In genomic region chr17:52025231-52025630, GRCh38 we compare ENCODE assay signal across 16 cellular contexts.
"Had no signal": no experiment of that assay in that cellular context is flagged by ENCODE, and none has a peak within 500 bp of the region (broad histone marks: within the 10 kb centered on the region; RNA-seq: fewer than 3 reads in every experiment).

No MANE protein-coding gene starts in this region.

- H3K27me3 ChIP-seq: adrenal gland, brain microvascular endothelial cell, esophagus squamous epithelium, foreskin keratinocyte, ovary, transverse colon had no signal

- ATAC-seq: foreskin keratinocyte; left lobe of liver; stimulated activated naive B cell treated with anti-CD40 and anti-IgM and Interleukin-4, amounts not matched to agents 10 μg/mL and 1 μg/mL and 100 μg/mL, for 72 hours; T-helper 17 cell; WTC11 had no signal

- DNase-seq: activated CD4-positive, alpha-beta T cell treated with anti-CD3 and anti-CD28 coated beads, Interleukin-2, amount 10 ng/mL, durations not matched to agents 7 days and 5 days; activated naive CD4-positive, alpha-beta T cell treated with anti-CD3 and anti-CD28 coated beads, Interleukin-2, amount 50 U/mL, for 16 hours; activated T-cell treated with anti-CD3 and anti-CD28 coated beads for 4 hours; adrenal gland; brain microvascular endothelial cell; esophagus squamous epithelium; immature natural killer cell; ovary; small intestine; stimulated activated naive B cell treated with anti-CD40 and anti-IgM and Interleukin-4, amounts not matched to agents 10 μg/mL and 1 μg/mL and 100 μg/mL, for 72 hours; substantia nigra; T-helper 17 cell; transverse colon had no signal

- H3K4me1 ChIP-seq: adrenal gland, esophagus squamous epithelium, transverse colon had no signal

- H3K27ac ChIP-seq: adrenal gland, brain microvascular endothelial cell, esophagus squamous epithelium, foreskin keratinocyte, ovary, transverse colon had no signal

- H3K9me3 ChIP-seq: adrenal gland, esophagus squamous epithelium, ovary, transverse colon had no signal

- H3K4me3 ChIP-seq: adrenal gland, esophagus squamous epithelium, ovary, transverse colon had no signal

- H3K36me3 ChIP-seq: adrenal gland, brain microvascular endothelial cell, esophagus squamous epithelium, ovary, transverse colon had no signal
